ENCODE assay signal across 2 cellular contexts in the genomic region with DNA sequence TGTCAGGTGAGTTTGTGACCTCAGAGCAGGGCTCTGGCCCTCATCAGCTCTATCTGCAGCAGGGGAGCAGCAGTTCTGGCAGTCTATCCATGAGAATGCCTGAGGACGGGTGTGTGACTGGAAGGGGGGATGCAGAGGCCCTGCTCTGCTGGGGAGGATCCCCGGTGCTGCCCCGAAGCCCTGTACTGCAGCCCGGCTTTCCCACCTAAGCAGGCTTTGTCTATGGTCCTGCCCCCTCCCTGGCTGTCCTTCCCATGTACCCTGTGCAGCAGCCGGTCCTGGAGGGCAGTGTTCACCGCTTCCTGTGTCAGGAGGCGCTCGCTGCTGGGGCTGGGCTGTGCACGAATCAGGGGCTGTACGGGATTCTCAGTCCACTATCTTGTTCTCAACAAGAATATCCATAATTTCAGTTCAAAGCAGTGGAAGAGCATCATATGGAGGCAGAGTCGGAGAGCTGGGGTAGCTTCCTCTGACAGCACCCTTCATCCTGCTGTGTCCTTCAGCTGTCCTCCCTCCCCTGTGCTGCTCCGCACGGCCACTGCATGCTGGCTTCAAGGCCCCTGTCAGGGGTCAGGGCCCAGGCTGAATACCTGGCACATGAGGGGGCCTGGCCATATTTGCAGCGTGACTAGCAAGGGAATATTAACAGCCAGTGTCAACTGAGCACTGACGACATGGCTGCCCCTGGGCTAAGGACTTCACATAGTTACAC.
TF ChIP-seq lines count a peak whose summit lies in the region.

No MANE protein-coding gene starts in this region.

TF ChIP-seq in IMR-90, 13 proteins besides CTCF, POLR2A, EP300 and RAD21:
- TF ChIP-seq, protein P1, sequence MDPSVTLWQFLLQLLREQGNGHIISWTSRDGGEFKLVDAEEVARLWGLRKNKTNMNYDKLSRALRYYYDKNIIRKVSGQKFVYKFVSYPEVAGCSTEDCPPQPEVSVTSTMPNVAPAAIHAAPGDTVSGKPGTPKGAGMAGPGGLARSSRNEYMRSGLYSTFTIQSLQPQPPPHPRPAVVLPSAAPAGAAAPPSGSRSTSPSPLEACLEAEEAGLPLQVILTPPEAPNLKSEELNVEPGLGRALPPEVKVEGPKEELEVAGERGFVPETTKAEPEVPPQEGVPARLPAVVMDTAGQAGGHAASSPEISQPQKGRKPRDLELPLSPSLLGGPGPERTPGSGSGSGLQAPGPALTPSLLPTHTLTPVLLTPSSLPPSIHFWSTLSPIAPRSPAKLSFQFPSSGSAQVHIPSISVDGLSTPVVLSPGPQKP (IDR thresholded peaks at IDR 0.05; ENCODE audit: borderline replicate concordance, low read depth, low read length), result no peak
- no peak for TF ChIP-seq FOS (IDR thresholded peaks at IDR 0.05; ENCODE audit: low read depth, low read length)
- no peak for TF ChIP-seq MAZ (IDR thresholded peaks at IDR 0.05; ENCODE audit: borderline replicate concordance, low read depth, low read length)
- no peak for TF ChIP-seq SMC3 (IDR thresholded peaks at IDR 0.05; ENCODE audit: low read depth, low read length)
- no peak for TF ChIP-seq BHLHE40 (IDR thresholded peaks at IDR 0.05; ENCODE audit: low read depth, low read length)
- TF ChIP-seq MAFK (IDR thresholded peaks at IDR 0.05; ENCODE audit: low read depth, low read length), result no peak
- TF ChIP-seq RCOR1 (IDR thresholded peaks at IDR 0.05; ENCODE audit: insufficient replicate concordance, low read length), result no peak
TF ChIP-seq in IMR-90: peak in this region for 0.

TF ChIP-seq in H1, 55 proteins besides CTCF, POLR2A, EP300 and RAD21:
- no peak for TF ChIP-seq RFX5 (IDR thresholded peaks at IDR 0.05; ENCODE audit: borderline replicate concordance, low read depth, low read length)
- no peak for TF ChIP-seq TAF7 (optimal IDR thresholded peaks at IDR 0.05; ENCODE audit: borderline replicate concordance, low read depth, low read length)
- no peak for TF ChIP-seq YY1 (IDR thresholded peaks at IDR 0.05; ENCODE audit: low read depth, low read length)
- no peak for TF ChIP-seq RNF2 (IDR thresholded peaks at IDR 0.05; ENCODE audit: borderline replicate concordance, low read depth, low read length, missing control alignments, poor library complexity, severe bottlenecking)
- TF ChIP-seq GTF2F1 (IDR thresholded peaks at IDR 0.05; ENCODE audit: borderline replicate concordance, low read depth, low read length), result no peak
- TF ChIP-seq CHD2 (IDR thresholded peaks at IDR 0.05; ENCODE audit: low read length), result no peak
- no peak for TF ChIP-seq CBX8 (IDR thresholded peaks at IDR 0.05; ENCODE audit: borderline replicate concordance, low read depth, low read length)
- no peak for TF ChIP-seq PHF8 (conservative IDR thresholded peaks at IDR 0.05; ENCODE audit: low read depth, low read length)
- TF ChIP-seq CREB1 (IDR thresholded peaks at IDR 0.05), result no peak
- TF ChIP-seq HDAC6 (IDR thresholded peaks at IDR 0.05; ENCODE audit: low read depth, low read length), result no peak
- no peak for TF ChIP-seq TEAD4 (IDR thresholded peaks at IDR 0.05; ENCODE audit: low read depth, low read length)
- no peak for TF ChIP-seq KDM4A (IDR thresholded peaks at IDR 0.05; ENCODE audit: low read depth, low read length, severe bottlenecking)
- no peak for TF ChIP-seq POU5F1 (IDR thresholded peaks at IDR 0.05; ENCODE audit: low read depth, low read length)
